In the genomic region with DNA sequence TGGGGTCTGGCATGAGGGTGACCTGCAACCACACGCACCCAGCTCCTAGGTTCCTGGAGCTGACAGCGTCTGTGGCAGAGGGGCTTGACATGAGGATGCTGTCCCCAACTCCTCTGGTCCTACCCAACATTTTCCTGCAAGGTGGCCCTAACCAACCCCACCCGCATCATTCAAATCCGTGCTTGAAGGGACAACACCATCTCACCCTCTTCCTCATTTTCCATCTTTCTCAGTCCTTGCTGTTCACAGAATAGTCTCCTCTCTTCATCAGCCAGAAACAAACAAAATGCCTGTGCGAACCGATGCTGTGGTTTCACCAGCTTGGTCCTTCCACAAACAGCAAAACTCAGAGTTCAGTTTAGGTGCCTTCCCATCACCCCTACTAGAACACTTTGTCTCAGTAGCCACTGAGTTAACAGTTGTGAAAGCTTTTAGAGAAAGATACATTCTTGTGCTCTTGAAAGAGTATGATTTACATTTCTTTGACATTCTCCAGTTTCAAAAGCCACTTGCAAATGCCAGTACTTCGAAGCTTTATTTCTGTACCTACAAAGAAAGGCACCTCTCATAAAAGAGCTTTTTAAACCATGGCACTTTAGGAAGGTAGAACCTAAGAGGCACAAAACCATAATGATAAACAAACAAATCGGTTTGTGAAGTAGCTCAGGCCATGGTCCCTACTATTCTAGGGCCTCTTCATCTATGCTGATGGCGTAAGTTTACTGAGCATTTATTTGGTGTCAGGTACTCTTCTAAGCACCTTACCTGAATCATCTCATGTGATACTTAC, we compare ENCODE assay signal across 8 cellular contexts. TPM values are rescaled to one million over a fixed set of nuclear protein-coding genes. Genes with fewer than 3 reads are reported as not detected.
DNase-seq lines count a peak whose midpoint lies in the region; ATAC-seq and TF ChIP-seq lines count a peak whose summit lies in the region.

No MANE protein-coding gene starts in this region.

- TF ChIP-seq EP300 in stomach (IDR thresholded peaks at IDR 0.05), result no peak

- WGBS in HUES64, result 61% methylated on average over 9 of the region's 9 CpGs
- 71 to 86% (median 85%) methylated on average over 9 of the region's 9 CpGs for WGBS in stomach, 5 donors

- peak overlapping the region; percentile 85 for H3K27ac Mint-ChIP-seq in activated CD4-positive, alpha-beta memory T cell treated with anti-CD3 and anti-CD28 coated beads for 36 hours
- H3K27ac Mint-ChIP-seq in activated CD4-positive, alpha-beta memory T cell treated with anti-CD3 and anti-CD28 coated beads, Interleukin-2, amount 10 ng/mL, durations not matched to agents 7 days and 5 days, result no peak overlapping the region

- DNase-seq in activated CD4-positive, alpha-beta memory T cell treated with anti-CD3 and anti-CD28 coated beads for 36 hours, result no peak
- DNase-seq in activated CD4-positive, alpha-beta memory T cell treated with anti-CD3 and anti-CD28 coated beads, Interleukin-2, amount 10 ng/mL, durations not matched to agents 7 days and 5 days, result no peak
- DNase-seq in fibroblast of gingiva (ENCODE audit: low read depth), result peak; percentile 80
- no peak for DNase-seq in stomach
- no peak for DNase-seq in NCI-H1930 (lab: John Stamatoyannopoulos, UW)
- DNase-seq in left cardiac atrium, result no peak

- H3K27ac ChIP-seq in HUES64 (ENCODE audit: low read depth, low read length) (peak overlapping the region; percentile 38; the same call in 1 of the 2 replicates), stomach (peak overlapping the region in 3 of 5 donors; percentile 39 to 61 (median 54))

- intact Hi-C loops in activated CD4-positive, alpha-beta memory T cell treated with anti-CD3 and anti-CD28 coated beads for 36 hours (cut with micrococcal nuclease), result loop anchor here (10.0 kb wide), 1 partner anchor 613 kb away; no protein-coding TSS in a partner anchor
- intact Hi-C loops in stomach (cut with DNase I; ENCODE audit: low total_unique reads), result no loop called here
- intact Hi-C loops in left cardiac atrium (cut with DNase I), result no loop called here

- H3K9ac ChIP-seq in HUES64 (ENCODE audit: low read depth, low read length), result no peak overlapping the region

- peaks cover 17% of the 10 kb centered on the region for H3K9me3 Mint-ChIP-seq in activated CD4-positive, alpha-beta memory T cell treated with anti-CD3 and anti-CD28 coated beads for 36 hours
- peaks cover 5% of the 10 kb centered on the region for H3K9me3 Mint-ChIP-seq in activated CD4-positive, alpha-beta memory T cell treated with anti-CD3 and anti-CD28 coated beads, Interleukin-2, amount 10 ng/mL, durations not matched to agents 7 days and 5 days

- H3K4me3 Mint-ChIP-seq in activated CD4-positive, alpha-beta memory T cell treated with anti-CD3 and anti-CD28 coated beads for 36 hours, result no peak overlapping the region
- H3K4me3 Mint-ChIP-seq in activated CD4-positive, alpha-beta memory T cell treated with anti-CD3 and anti-CD28 coated beads, Interleukin-2, amount 10 ng/mL, durations not matched to agents 7 days and 5 days, result no peak overlapping the region

- H3K4me1 ChIP-seq in HUES64 (ENCODE audit: insufficient read depth, low read length) (peaks cover 37% of the 10 kb centered on the region), stomach (peaks cover 8 to 39% (median 15%) of the 10 kb centered on the region in 4 donors)

- no peak for TF ChIP-seq CTCF in stomach (IDR thresholded peaks at IDR 0.05)

- peaks cover 16% of the 10 kb centered on the region for H3K36me3 Mint-ChIP-seq in activated CD4-positive, alpha-beta memory T cell treated with anti-CD3 and anti-CD28 coated beads for 36 hours
- peaks cover 4% of the 10 kb centered on the region for H3K36me3 Mint-ChIP-seq in activated CD4-positive, alpha-beta memory T cell treated with anti-CD3 and anti-CD28 coated beads, Interleukin-2, amount 10 ng/mL, durations not matched to agents 7 days and 5 days (ENCODE audit: low read depth)

- H3K4me1 Mint-ChIP-seq in activated CD4-positive, alpha-beta memory T cell treated with anti-CD3 and anti-CD28 coated beads for 36 hours (ENCODE audit: low read depth), result peaks cover 53% of the 10 kb centered on the region
- peaks cover 34% of the 10 kb centered on the region for H3K4me1 Mint-ChIP-seq in activated CD4-positive, alpha-beta memory T cell treated with anti-CD3 and anti-CD28 coated beads, Interleukin-2, amount 10 ng/mL, durations not matched to agents 7 days and 5 days

- no peak overlapping the region for H3K4me3 ChIP-seq in HUES64 (ENCODE audit: low read length)
- no peak overlapping the region for H3K4me3 ChIP-seq in stomach

- H3K9me3 ChIP-seq in HUES64 (ENCODE audit: insufficient read depth, low read depth, low read length) (no peaks in the 10 kb centered on the region), stomach (no peaks in the 10 kb centered on the region)

- no peak for ATAC-seq in GM18519 (IDR thresholded peaks at IDR 0.05; ENCODE audit: low FRiP score, unreplicated experiment)
- ATAC-seq in left cardiac atrium, result no peak

- no peaks in the 10 kb centered on the region for H3K27me3 ChIP-seq in HUES64 (ENCODE audit: insufficient read depth, low read length)
- H3K27me3 ChIP-seq in stomach, result no peaks in the 10 kb centered on the region

- H3K36me3 ChIP-seq in HUES64 (ENCODE audit: insufficient read depth, low read length), result no peaks in the 10 kb centered on the region
- no peaks in the 10 kb centered on the region for H3K36me3 ChIP-seq in stomach

- CTCF ChIA-PET in activated CD4-positive, alpha-beta memory T cell treated with anti-CD3 and anti-CD28 coated beads for 36 hours (lab: Charles Lee), result interaction anchor here (1.0 to 1.1 kb wide), 2 partner anchors 19 to 34 kb away, joined by 3 read pairs; no protein-coding TSS in a partner anchor
- CTCF ChIA-PET in activated CD4-positive, alpha-beta memory T cell treated with anti-CD3 and anti-CD28 coated beads, Interleukin-2, amount 10 ng/mL, durations not matched to agents 7 days and 5 days (lab: Charles Lee), result no interaction called here

- TF ChIP-seq POLR2A in stomach (IDR thresholded peaks at IDR 0.05), result no peak

- H3K27me3 Mint-ChIP-seq in activated CD4-positive, alpha-beta memory T cell treated with anti-CD3 and anti-CD28 coated beads for 36 hours, result no peaks in the 10 kb centered on the region
- H3K27me3 Mint-ChIP-seq in activated CD4-positive, alpha-beta memory T cell treated with anti-CD3 and anti-CD28 coated beads, Interleukin-2, amount 10 ng/mL, durations not matched to agents 7 days and 5 days, result no peaks in the 10 kb centered on the region

- POLR2A ChIA-PET in activated CD4-positive, alpha-beta memory T cell treated with anti-CD3 and anti-CD28 coated beads for 36 hours (lab: Charles Lee), result interaction anchor here (1.0 to 1.6 kb wide), 4 partner anchors 9 to 51 kb away, joined by 3 to 10 read pairs (median 5); no protein-coding TSS in a partner anchor
- POLR2A ChIA-PET in activated CD4-positive, alpha-beta memory T cell treated with anti-CD3 and anti-CD28 coated beads, Interleukin-2, amount 10 ng/mL, durations not matched to agents 7 days and 5 days (lab: Charles Lee), result interaction anchor here (0.8 kb wide), 1 partner anchor 44 kb away, joined by 3 read pairs; no protein-coding TSS in a partner anchor

RNA-seq across cellular contexts. Expression of gene RYBP, which starts 41.7 kb away (rescaled TPM):
- total RNA-seq in activated CD4-positive, alpha-beta memory T cell treated with anti-CD3 and anti-CD28 coated beads for 36 hours, result 10 to 100 TPM; 36.5 to 37.0 TPM
- total RNA-seq in activated CD4-positive, alpha-beta memory T cell treated with anti-CD3 and anti-CD28 coated beads, Interleukin-2, amount 10 ng/mL, durations not matched to agents 7 days and 5 days, result 10 to 100 TPM; 17.5 to 17.6 TPM
- polyA plus RNA-seq in HUES64 (2013, experiment 1 of 2), result 20.5 TPM
- polyA plus RNA-seq in HUES64 (2013, experiment 2 of 2), result 21.4 TPM
- total RNA-seq in stomach (10 to 100 TPM in 2 of 5 donors, 1 to 10 TPM in 3; 6.1 to 27.0 (median 7.6) TPM), left cardiac atrium (10 to 100 TPM in 1 of 2 donors, 1 to 10 TPM in 1; 8.7 to 10.3 TPM)
- polyA plus RNA-seq in stomach, result 1 to 10 TPM; 6.5 to 9.8 (median 6.7) TPM
